In genomic region chr10:93445097-93445960, GRCh38 we compare ENCODE assay signal across 8 cellular contexts. TPM values are rescaled to one million over a fixed set of nuclear protein-coding genes. Genes with fewer than 3 reads are reported as not detected.
DNase-seq lines count a peak whose midpoint lies in the region; ATAC-seq and TF ChIP-seq lines count a peak whose summit lies in the region.

No MANE protein-coding gene starts in this region.

- H3K27ac ChIP-seq in iPS DF 6.9 (ENCODE audit: low read length) (no peak overlapping the region), gastrocnemius medialis (peak overlapping the region; percentile 19 to 67 (median 56))

- no peak for TF ChIP-seq CTCF in brain (conservative IDR thresholded peaks at IDR 0.05)
- no peak for TF ChIP-seq CTCF in gastrocnemius medialis (IDR thresholded peaks at IDR 0.05 in 4 of 5, conservative IDR thresholded peaks at IDR 0.05 in 1 of 5)
- no peak for TF ChIP-seq CTCF in activated CD8-positive, alpha-beta T cell treated with anti-CD3 and anti-CD28 coated beads for 36 hours (IDR thresholded peaks at IDR 0.05)

- peak overlapping the region in 4 of 5 experiments; percentile 40 to 75 (median 56) for H3K4me3 Mint-ChIP-seq in brain
- no peak overlapping the region for H3K4me3 Mint-ChIP-seq in activated T-helper 17 cell treated with anti-CD3 and anti-CD28 coated beads, Interleukin-2, amount 50 U/mL, for 72 hours
- no peak overlapping the region for H3K4me3 Mint-ChIP-seq in activated CD8-positive, alpha-beta T cell treated with anti-CD3 and anti-CD28 coated beads for 36 hours
- no peak overlapping the region for H3K4me3 Mint-ChIP-seq in activated CD4-positive, alpha-beta T cell treated with anti-CD3 and anti-CD28 coated beads, Interleukin-2, amount 10 ng/mL, durations not matched to agents 24 days and 14 days

- H3K27me3 Mint-ChIP-seq in brain: peaks cover 6% of the 10 kb centered on the region
- H3K27me3 Mint-ChIP-seq in activated T-helper 17 cell treated with anti-CD3 and anti-CD28 coated beads, Interleukin-2, amount 50 U/mL, for 72 hours: peaks cover 4% of the 10 kb centered on the region
- no peaks in the 10 kb centered on the region for H3K27me3 Mint-ChIP-seq in activated CD8-positive, alpha-beta T cell treated with anti-CD3 and anti-CD28 coated beads for 36 hours
- no peaks in the 10 kb centered on the region for H3K27me3 Mint-ChIP-seq in activated CD4-positive, alpha-beta T cell treated with anti-CD3 and anti-CD28 coated beads, Interleukin-2, amount 10 ng/mL, durations not matched to agents 24 days and 14 days

- ATAC-seq in gastrocnemius medialis: peak; percentile 55 to 71
- ATAC-seq in activated T-helper 17 cell treated with anti-CD3 and anti-CD28 coated beads, Interleukin-2, amount 50 U/mL, for 72 hours (replicated peaks): no peak
- ATAC-seq in activated CD8-positive, alpha-beta T cell treated with anti-CD3 and anti-CD28 coated beads for 36 hours: no peak

- DNase-seq in EL (peak; percentile 96), NCI-H2196 (lab: John Stamatoyannopoulos, UW; ENCODE audit: unreplicated experiment) (peak; percentile 86), iPS DF 6.9 (ENCODE audit: low read depth, low spot score) (peak; percentile 97), gastrocnemius medialis (peak; percentile 65 to 76)
- DNase-seq in activated CD8-positive, alpha-beta T cell treated with anti-CD3 and anti-CD28 coated beads for 36 hours: no peak
- no peak for DNase-seq in activated CD4-positive, alpha-beta T cell treated with anti-CD3 and anti-CD28 coated beads, Interleukin-2, amount 10 ng/mL, durations not matched to agents 24 days and 14 days

- H3K27me3 ChIP-seq in iPS DF 6.9 (ENCODE audit: control insufficient read depth, insufficient read depth, low read length) (no peaks in the 10 kb centered on the region), gastrocnemius medialis (no peaks in the 10 kb centered on the region)

- no CpG with 5 or more reads among the region's 8 CpGs for WGBS in iPS DF 6.9 (ENCODE audit: insufficient coverage, insufficient read length)

- intact Hi-C loops in gastrocnemius medialis (cut with DNase I; ENCODE audit: low total_unique reads): loop anchor here (2.0 kb wide), 1 partner anchor 15 kb away; no protein-coding TSS in a partner anchor
- intact Hi-C loops in activated CD8-positive, alpha-beta T cell treated with anti-CD3 and anti-CD28 coated beads for 36 hours (cut with micrococcal nuclease): no loop called here
- intact Hi-C loops in activated CD4-positive, alpha-beta T cell treated with anti-CD3 and anti-CD28 coated beads, Interleukin-2, amount 10 ng/mL, durations not matched to agents 24 days and 14 days (cut with micrococcal nuclease): no loop called here

- H3K4me3 ChIP-seq in iPS DF 6.9 (ENCODE audit: low read length) (no peak overlapping the region), gastrocnemius medialis (no peak overlapping the region)

- in situ Hi-C loops in gastrocnemius medialis (cut with MboI; ENCODE audit: low sequenced_read_pairs in 4 of 4): no loop called here

- peaks cover 46% of the 10 kb centered on the region for H3K4me1 Mint-ChIP-seq in brain
- no peaks in the 10 kb centered on the region for H3K4me1 Mint-ChIP-seq in activated T-helper 17 cell treated with anti-CD3 and anti-CD28 coated beads, Interleukin-2, amount 50 U/mL, for 72 hours
- H3K4me1 Mint-ChIP-seq in activated CD8-positive, alpha-beta T cell treated with anti-CD3 and anti-CD28 coated beads for 36 hours (ENCODE audit: low read depth): no peaks in the 10 kb centered on the region
- H3K4me1 Mint-ChIP-seq in activated CD4-positive, alpha-beta T cell treated with anti-CD3 and anti-CD28 coated beads, Interleukin-2, amount 10 ng/mL, durations not matched to agents 24 days and 14 days: no peaks in the 10 kb centered on the region

- no peaks in the 10 kb centered on the region for H3K36me3 Mint-ChIP-seq in brain
- peaks cover 16% of the 10 kb centered on the region for H3K36me3 Mint-ChIP-seq in activated T-helper 17 cell treated with anti-CD3 and anti-CD28 coated beads, Interleukin-2, amount 50 U/mL, for 72 hours (ENCODE audit: low read depth)
- H3K36me3 Mint-ChIP-seq in activated CD8-positive, alpha-beta T cell treated with anti-CD3 and anti-CD28 coated beads for 36 hours (ENCODE audit: low read depth): no peaks in the 10 kb centered on the region
- no peaks in the 10 kb centered on the region for H3K36me3 Mint-ChIP-seq in activated CD4-positive, alpha-beta T cell treated with anti-CD3 and anti-CD28 coated beads, Interleukin-2, amount 10 ng/mL, durations not matched to agents 24 days and 14 days (ENCODE audit: low read depth)

- peaks cover 0 to 2% (median 0%) of the 10 kb centered on the region in 5 experiments for H3K9me3 Mint-ChIP-seq in brain
- peaks cover 3% of the 10 kb centered on the region for H3K9me3 Mint-ChIP-seq in activated T-helper 17 cell treated with anti-CD3 and anti-CD28 coated beads, Interleukin-2, amount 50 U/mL, for 72 hours
- no peaks in the 10 kb centered on the region for H3K9me3 Mint-ChIP-seq in activated CD8-positive, alpha-beta T cell treated with anti-CD3 and anti-CD28 coated beads for 36 hours
- H3K9me3 Mint-ChIP-seq in activated CD4-positive, alpha-beta T cell treated with anti-CD3 and anti-CD28 coated beads, Interleukin-2, amount 10 ng/mL, durations not matched to agents 24 days and 14 days: no peaks in the 10 kb centered on the region

- H3K36me3 ChIP-seq in iPS DF 6.9 (ENCODE audit: control insufficient read depth, insufficient read depth, low read length) (no peaks in the 10 kb centered on the region), gastrocnemius medialis (no peaks in the 10 kb centered on the region)

- POLR2A ChIA-PET in activated CD8-positive, alpha-beta T cell treated with anti-CD3 and anti-CD28 coated beads for 36 hours (lab: Charles Lee): no interaction called here

- CTCF ChIA-PET in activated CD8-positive, alpha-beta T cell treated with anti-CD3 and anti-CD28 coated beads for 36 hours (lab: Charles Lee): interaction anchor here (0.8 to 4.6 kb wide), 3 partner anchors 37 to 88 kb away, joined by 3 to 18 read pairs (median 4); partner anchors contain the start of gene MYOF

- H3K9me3 ChIP-seq in iPS DF 6.9 (ENCODE audit: control insufficient read depth, insufficient read depth, low read length): no peaks in the 10 kb centered on the region
- no peaks in the 10 kb centered on the region for H3K9me3 ChIP-seq in gastrocnemius medialis

- TF ChIP-seq POLR2A in gastrocnemius medialis (IDR thresholded peaks at IDR 0.05): no peak

- peaks cover 2% of the 10 kb centered on the region; the same call in 1 of the 2 replicates for H3K4me1 ChIP-seq in iPS DF 6.9 (ENCODE audit: control insufficient read depth, insufficient read depth, low read length)
- peaks cover 0 to 11% of the 10 kb centered on the region in 2 donors for H3K4me1 ChIP-seq in gastrocnemius medialis

- peak overlapping the region; percentile 24 to 99 (median 96) for H3K27ac Mint-ChIP-seq in brain
- no peak overlapping the region for H3K27ac Mint-ChIP-seq in activated T-helper 17 cell treated with anti-CD3 and anti-CD28 coated beads, Interleukin-2, amount 50 U/mL, for 72 hours
- no peak overlapping the region for H3K27ac Mint-ChIP-seq in activated CD8-positive, alpha-beta T cell treated with anti-CD3 and anti-CD28 coated beads for 36 hours
- H3K27ac Mint-ChIP-seq in activated CD4-positive, alpha-beta T cell treated with anti-CD3 and anti-CD28 coated beads, Interleukin-2, amount 10 ng/mL, durations not matched to agents 24 days and 14 days: no peak overlapping the region

RNA-seq across cellular contexts. Expression of gene MYOF, which starts 36.8 kb away (rescaled TPM):
- polyA plus RNA-seq in brain (ENCODE audit: insufficient read depth, low read depth, low replicate concordance): 8.0 TPM
- 10 to 100 TPM in 1 of 4 donors, 1 to 10 TPM in 3; 4.1 to 10.3 (median 6.3) TPM for total RNA-seq in gastrocnemius medialis
- total RNA-seq in activated T-helper 17 cell treated with anti-CD3 and anti-CD28 coated beads, Interleukin-2, amount 50 U/mL, for 72 hours: 10 to 100 TPM; 30.6 to 50.2 TPM
- 1 to 10 TPM; 4.9 to 5.4 TPM for total RNA-seq in activated CD8-positive, alpha-beta T cell treated with anti-CD3 and anti-CD28 coated beads for 36 hours
- total RNA-seq in activated CD4-positive, alpha-beta T cell treated with anti-CD3 and anti-CD28 coated beads, Interleukin-2, amount 10 ng/mL, durations not matched to agents 24 days and 14 days: 23.8 and 25.4 TPM in 2 replicates

RNA-seq across cellular contexts. Expression of gene CEP55, which starts 51.1 kb away (rescaled TPM):
- 15.2 TPM for polyA plus RNA-seq in brain (ENCODE audit: insufficient read depth, low read depth, low replicate concordance)
- total RNA-seq in gastrocnemius medialis: under 1 TPM; 0.32 to 0.62 (median 0.37) TPM
- total RNA-seq in activated T-helper 17 cell treated with anti-CD3 and anti-CD28 coated beads, Interleukin-2, amount 50 U/mL, for 72 hours: 10 to 100 TPM; 47.8 to 73.8 TPM
- 10 to 100 TPM; 44.6 to 45.0 TPM for total RNA-seq in activated CD8-positive, alpha-beta T cell treated with anti-CD3 and anti-CD28 coated beads for 36 hours
- total RNA-seq in activated CD4-positive, alpha-beta T cell treated with anti-CD3 and anti-CD28 coated beads, Interleukin-2, amount 10 ng/mL, durations not matched to agents 24 days and 14 days: 58.5 and 59.3 TPM in 2 replicates

Comparison
In these comparisons a context has a peak if more than half of its experiments do, and no peak if none do; other contexts are left out.
1. DNase-seq: peak in EL (single experiment), NCI-H2196 (single experiment), iPS DF 6.9 (single experiment) and gastrocnemius medialis (2 of 2); none in activated CD8-positive, alpha-beta T cell treated with anti-CD3 and anti-CD28 coated beads for 36 hours (single experiment) and activated CD4-positive, alpha-beta T cell treated with anti-CD3 and anti-CD28 coated beads, Interleukin-2, amount 10 ng/mL, durations not matched to agents 24 days and 14 days (single experiment).
2. H3K27ac Mint-ChIP-seq: peak in brain (5 of 5); none in activated T-helper 17 cell treated with anti-CD3 and anti-CD28 coated beads, Interleukin-2, amount 50 U/mL, for 72 hours (single experiment), activated CD8-positive, alpha-beta T cell treated with anti-CD3 and anti-CD28 coated beads for 36 hours (single experiment) and activated CD4-positive, alpha-beta T cell treated with anti-CD3 and anti-CD28 coated beads, Interleukin-2, amount 10 ng/mL, durations not matched to agents 24 days and 14 days (single experiment).
3. H3K4me3 Mint-ChIP-seq: peak in brain (4 of 5); none in activated T-helper 17 cell treated with anti-CD3 and anti-CD28 coated beads, Interleukin-2, amount 50 U/mL, for 72 hours (single experiment), activated CD8-positive, alpha-beta T cell treated with anti-CD3 and anti-CD28 coated beads for 36 hours (single experiment) and activated CD4-positive, alpha-beta T cell treated with anti-CD3 and anti-CD28 coated beads, Interleukin-2, amount 10 ng/mL, durations not matched to agents 24 days and 14 days (single experiment).
4. ATAC-seq: peak in gastrocnemius medialis (2 of 2); none in activated T-helper 17 cell treated with anti-CD3 and anti-CD28 coated beads, Interleukin-2, amount 50 U/mL, for 72 hours (single experiment) and activated CD8-positive, alpha-beta T cell treated with anti-CD3 and anti-CD28 coated beads for 36 hours (single experiment).
5. RNA of gene CEP55, which starts 51.1 kb away (total RNA-seq): 47.8 to 73.8 TPM in activated T-helper 17 cell treated with anti-CD3 and anti-CD28 coated beads, Interleukin-2, amount 50 U/mL, for 72 hours, 58.5 to 59.3 TPM in activated CD4-positive, alpha-beta T cell treated with anti-CD3 and anti-CD28 coated beads, Interleukin-2, amount 10 ng/mL, durations not matched to agents 24 days and 14 days and 44.6 to 45.0 TPM in activated CD8-positive, alpha-beta T cell treated with anti-CD3 and anti-CD28 coated beads for 36 hours; 0.32 to 0.62 TPM in gastrocnemius medialis; every median in the first group is over 10 times any median in the second.